In genomic region chr12:54092943-54093342, GRCh38 we compare ENCODE assay signal across 1 cellular context.
TF ChIP-seq lines count a peak whose summit lies in the region.

No MANE protein-coding gene starts in this region.

TF ChIP-seq in K562, 482 proteins besides CTCF, POLR2A, EP300 and RAD21 (continued from another document):
- TF ChIP-seq, protein P1, sequence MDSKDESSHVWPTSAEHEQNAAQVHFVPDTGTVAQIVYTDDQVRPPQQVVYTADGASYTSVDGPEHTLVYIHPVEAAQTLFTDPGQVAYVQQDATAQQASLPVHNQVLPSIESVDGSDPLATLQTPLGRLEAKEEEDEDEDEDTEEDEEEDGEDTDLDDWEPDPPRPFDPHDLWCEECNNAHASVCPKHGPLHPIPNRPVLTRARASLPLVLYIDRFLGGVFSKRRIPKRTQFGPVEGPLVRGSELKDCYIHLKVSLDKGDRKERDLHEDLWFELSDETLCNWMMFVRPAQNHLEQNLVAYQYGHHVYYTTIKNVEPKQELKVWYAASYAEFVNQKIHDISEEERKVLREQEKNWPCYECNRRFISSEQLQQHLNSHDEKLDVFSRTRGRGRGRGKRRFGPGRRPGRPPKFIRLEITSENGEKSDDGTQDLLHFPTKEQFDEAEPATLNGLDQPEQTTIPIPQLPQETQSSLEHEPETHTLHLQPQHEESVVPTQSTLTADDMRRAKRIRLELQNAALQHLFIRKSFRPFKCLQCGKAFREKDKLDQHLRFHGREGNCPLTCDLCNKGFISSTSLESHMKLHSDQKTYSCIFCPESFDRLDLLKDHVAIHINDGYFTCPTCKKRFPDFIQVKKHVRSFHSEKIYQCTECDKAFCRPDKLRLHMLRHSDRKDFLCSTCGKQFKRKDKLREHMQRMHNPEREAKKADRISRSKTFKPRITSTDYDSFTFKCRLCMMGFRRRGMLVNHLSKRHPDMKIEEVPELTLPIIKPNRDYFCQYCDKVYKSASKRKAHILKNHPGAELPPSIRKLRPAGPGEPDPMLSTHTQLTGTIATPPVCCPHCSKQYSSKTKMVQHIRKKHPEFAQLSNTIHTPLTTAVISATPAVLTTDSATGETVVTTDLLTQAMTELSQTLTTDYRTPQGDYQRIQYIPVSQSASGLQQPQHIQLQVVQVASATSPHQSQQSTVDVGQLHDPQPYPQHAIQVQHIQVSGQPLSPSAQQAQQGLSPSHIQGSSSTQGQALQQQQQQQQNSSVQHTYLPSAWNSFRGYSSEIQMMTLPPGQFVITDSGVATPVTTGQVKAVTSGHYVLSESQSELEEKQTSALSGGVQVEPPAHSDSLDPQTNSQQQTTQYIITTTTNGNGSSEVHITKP (IDR thresholded peaks at IDR 0.05; ENCODE audit: partially characterized antibody): peak; percentile 88
- TF ChIP-seq, protein P2, sequence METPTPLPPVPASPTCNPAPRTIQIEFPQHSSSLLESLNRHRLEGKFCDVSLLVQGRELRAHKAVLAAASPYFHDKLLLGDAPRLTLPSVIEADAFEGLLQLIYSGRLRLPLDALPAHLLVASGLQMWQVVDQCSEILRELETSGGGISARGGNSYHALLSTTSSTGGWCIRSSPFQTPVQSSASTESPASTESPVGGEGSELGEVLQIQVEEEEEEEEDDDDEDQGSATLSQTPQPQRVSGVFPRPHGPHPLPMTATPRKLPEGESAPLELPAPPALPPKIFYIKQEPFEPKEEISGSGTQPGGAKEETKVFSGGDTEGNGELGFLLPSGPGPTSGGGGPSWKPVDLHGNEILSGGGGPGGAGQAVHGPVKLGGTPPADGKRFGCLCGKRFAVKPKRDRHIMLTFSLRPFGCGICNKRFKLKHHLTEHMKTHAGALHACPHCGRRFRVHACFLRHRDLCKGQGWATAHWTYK (CRISPR knock-in tag; IDR thresholded peaks at IDR 0.05): peak; percentile 74
